ENCODE assay signal across 13 cellular contexts in the genomic region with DNA sequence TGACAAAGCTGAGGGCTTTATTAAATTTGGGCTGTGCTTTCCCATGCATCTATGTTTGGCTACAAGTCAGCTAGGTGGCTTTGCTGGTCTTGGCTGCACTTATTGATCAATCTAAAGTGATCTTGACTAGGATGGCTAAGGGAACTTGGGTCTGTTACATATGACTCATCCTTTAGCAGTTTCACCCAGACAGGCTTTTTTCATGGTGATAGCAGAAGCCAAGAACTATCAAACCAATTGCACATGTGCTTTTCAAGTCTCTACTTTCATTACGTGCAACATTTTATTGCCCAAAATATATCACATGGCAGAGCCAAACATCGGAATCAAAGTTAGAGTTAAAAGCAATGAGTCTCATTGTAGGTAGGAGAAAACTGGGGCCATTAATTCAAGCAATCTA.
"Had no signal": no experiment of that assay in that cellular context is flagged by ENCODE, and none has a peak within 500 bp of the region (broad histone marks: within the 10 kb centered on the region; RNA-seq: fewer than 3 reads in every experiment).

No MANE protein-coding gene starts in this region.

- H3K9me3 ChIP-seq: breast epithelium had no signal

- H3K9me3 Mint-ChIP-seq: neural progenitor cell had no signal

- H3K27me3 ChIP-seq: breast epithelium, hepatocyte, neural progenitor cell had no signal

- H3K4me3 Mint-ChIP-seq: activated naive CD8-positive, alpha-beta T cell; neural progenitor cell; stimulated activated effector memory CD8-positive, alpha-beta T cell treated with anti-CD3 and anti-CD28 coated beads, Interleukin-12 subunit alpha, Interleukin-12 subunit beta, amount 100 ng/mL, for 72 hours; T-helper 17 cell had no signal

- H3K27ac Mint-ChIP-seq: activated naive CD8-positive, alpha-beta T cell; neural progenitor cell; stimulated activated effector memory CD8-positive, alpha-beta T cell treated with anti-CD3 and anti-CD28 coated beads, Interleukin-12 subunit alpha, Interleukin-12 subunit beta, amount 100 ng/mL, for 72 hours; T-helper 17 cell had no signal

- H3K9ac ChIP-seq: neural progenitor cell, parathyroid adenoma had no signal

- H3K36me3 ChIP-seq: breast epithelium, neural progenitor cell had no signal

- H3K4me2 ChIP-seq: hepatocyte, neural progenitor cell had no signal

- H3K36me3 Mint-ChIP-seq: activated naive CD8-positive, alpha-beta T cell; neural progenitor cell; stimulated activated effector memory CD8-positive, alpha-beta T cell treated with anti-CD3 and anti-CD28 coated beads, Interleukin-12 subunit alpha, Interleukin-12 subunit beta, amount 100 ng/mL, for 72 hours had no signal

- H2AFZ ChIP-seq: hepatocyte, neural progenitor cell, parathyroid adenoma had no signal

- H3K4me3 ChIP-seq: breast epithelium, hepatocyte, neural progenitor cell, SK-N-MC had no signal

- ATAC-seq: stimulated activated effector memory CD8-positive, alpha-beta T cell treated with anti-CD3 and anti-CD28 coated beads, Interleukin-12 subunit alpha, Interleukin-12 subunit beta, amount 100 ng/mL, for 72 hours; T-helper 17 cell had no signal

- H3K27ac ChIP-seq: breast epithelium, hepatocyte, neural progenitor cell, parathyroid adenoma, SK-N-MC had no signal

- H3K27me3 Mint-ChIP-seq: activated naive CD8-positive, alpha-beta T cell; T-helper 17 cell had no signal

- DNase-seq: activated CD4-positive, alpha-beta T cell treated with anti-CD3 and anti-CD28 coated beads, Interleukin-2, amount 50 U/mL, for 1 hour; activated CD4-positive, CD25-positive, alpha-beta regulatory T cell; activated effector memory CD4-positive, alpha-beta T cell treated with Interleukin-2 at 50 U/mL for 16 hours; activated T-cell treated with anti-CD3 and anti-CD28 coated beads, Interleukin-2, amount 50 U/mL, for 1 hour; T-helper 17 cell; trophoblast cell had no signal

- H3K4me1 Mint-ChIP-seq: neural progenitor cell; stimulated activated effector memory CD8-positive, alpha-beta T cell treated with anti-CD3 and anti-CD28 coated beads, Interleukin-12 subunit alpha, Interleukin-12 subunit beta, amount 100 ng/mL, for 72 hours; T-helper 17 cell had no signal

- H3K4me1 ChIP-seq: breast epithelium, neural progenitor cell, parathyroid adenoma had no signal
